27 cellular contexts compared by ENCODE assay signal in the genomic region with DNA sequence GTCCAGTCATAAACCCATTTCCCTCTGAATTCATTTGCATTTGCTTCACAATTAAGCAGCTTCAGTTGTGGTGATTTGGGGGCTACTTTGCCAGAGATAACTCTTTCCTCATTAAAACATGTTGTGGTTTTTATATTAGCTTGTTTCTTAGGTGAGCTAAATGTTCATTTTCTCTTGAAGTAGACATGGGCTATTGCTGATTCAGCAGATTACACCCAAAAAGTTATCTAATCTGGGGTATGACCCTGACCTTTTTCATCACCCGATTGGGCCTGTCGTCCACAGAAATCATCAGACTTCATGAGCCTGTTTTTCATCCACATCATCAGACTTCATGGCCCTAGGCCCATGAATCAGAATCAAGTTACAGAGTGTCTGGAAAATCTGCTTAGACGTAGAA.
"Had no signal": no experiment of that assay in that cellular context is flagged by ENCODE, and none has a peak within 500 bp of the region (broad histone marks: within the 10 kb centered on the region; RNA-seq: fewer than 3 reads in every experiment).

No MANE protein-coding gene starts in this region.

- H3K36me3 ChIP-seq: esophagus squamous epithelium, gastrocnemius medialis, heart right ventricle, left lung, lower lobe of right lung had no signal

- H3K27ac Mint-ChIP-seq: mesothelial cell of epicardium; naive B cell; naive thymus-derived CD8-positive, alpha-beta T cell had no signal

- H3K27me3 ChIP-seq: gastrocnemius medialis had no signal

- H3K4me1 ChIP-seq: esophagus squamous epithelium, heart right ventricle, left lung, lower lobe of right lung had no signal

- FAIRE-seq: islet of Langerhans, keratinocyte had no signal

- H3K9me3 Mint-ChIP-seq: mesothelial cell of epicardium had no signal

- ATAC-seq: esophagus mucosa; heart right ventricle; left cardiac atrium; left lung; left ventricle myocardium superior; lower lobe of right lung; mucosa of descending colon; naive thymus-derived CD8-positive, alpha-beta T cell had no signal

- H3K9me3 ChIP-seq: esophagus squamous epithelium, gastrocnemius medialis, heart right ventricle, left lung, lower lobe of right lung, mucosa of descending colon had no signal

- H3K4me3 Mint-ChIP-seq: mesothelial cell of epicardium; naive B cell; naive thymus-derived CD8-positive, alpha-beta T cell had no signal

- H3K27ac ChIP-seq: coronary artery, epithelial cell of prostate, esophagus squamous epithelium, gastrocnemius medialis, heart right ventricle, left lung, lower lobe of right lung had no signal

- H3K4me3 ChIP-seq: coronary artery, dorsolateral prefrontal cortex, esophagus squamous epithelium, gastrocnemius medialis, heart right ventricle, left lung, lower lobe of right lung, mucosa of descending colon had no signal

- H3K36me3 Mint-ChIP-seq: mesothelial cell of epicardium; naive thymus-derived CD8-positive, alpha-beta T cell had no signal

- DNase-seq: dermis blood vessel endothelial cell; dorsolateral prefrontal cortex; effector CD4-positive, alpha-beta T cell; effector memory CD4-positive, alpha-beta T cell; erythroblast; esophagus squamous epithelium; foreskin fibroblast; foreskin melanocyte; gastrocnemius medialis; glutamatergic neuron; head of caudate nucleus; heart right ventricle; hippocampal formation; left cardiac atrium; left lung; left ventricle myocardium superior; lower lobe of right lung; mesenchymal stem cell; mucosa of descending colon; naive B cell; naive thymus-derived CD8-positive, alpha-beta T cell had no signal
